23 cellular contexts compared by ENCODE assay signal in genomic region chr7:14156436-14156835, GRCh38.
"Had no signal": no experiment of that assay in that cellular context is flagged by ENCODE, and none has a peak within 500 bp of the region (broad histone marks: within the 10 kb centered on the region; RNA-seq: fewer than 3 reads in every experiment).

No MANE protein-coding gene starts in this region.

- H3K27ac ChIP-seq: stomach, suprapubic skin, testis, thoracic aorta, thyroid gland, tibial artery, tibial nerve, transverse colon, upper lobe of left lung, upper lobe of right lung, uterus, vagina had no signal

- DNase-seq: stimulated activated CD4-positive, alpha-beta T cell treated with anti-CD3 and anti-CD28 coated beads, Interleukin-2, amount 100 ng/mL, for 48 hours; stimulated activated CD4-positive, alpha-beta T cell treated with anti-CD3 and anti-CD28 coated beads, Interleukin-4, amount 100 ng/mL, for 1 hour; stimulated activated CD4-positive, alpha-beta T cell treated with anti-CD3 and anti-CD28 coated beads, Interleukin-4, amount 100 ng/mL, for 24 hours; stimulated activated CD4-positive, alpha-beta T cell treated with anti-CD3 and anti-CD28 coated beads, Interleukin-4, amount 100 ng/mL, for 4 hours; stimulated activated CD8-positive, alpha-beta memory T cell treated with anti-CD3 and anti-CD28 coated beads, Interleukin-4, amount 100 ng/mL, for 48 hours; stimulated activated naive B cell treated with anti-CD40 and anti-IgM and Interleukin-4, amounts not matched to agents 10 μg/mL and 1 μg/mL and 100 μg/mL, for 72 hours; stimulated activated naive CD4-positive, alpha-beta T cell; stimulated activated naive CD4-positive, alpha-beta T cell treated with Interleukin-2 at 50 U/mL for 16 hours; stimulated activated naive CD8-positive, alpha-beta T cell treated with anti-CD3 and anti-CD28 coated beads, Interleukin-15, amount 100 ng/mL, for 72 hours; stimulated activated naive CD8-positive, alpha-beta T cell treated with anti-CD3 and anti-CD28 coated beads, Interleukin-15, Interleukin-2, amounts not matched to agents 100 U/mL and 50 U/mL, for 24 hours; stomach; testis; thyroid gland; tibial artery; transverse colon; trophoblast cell; upper lobe of left lung; upper lobe of right lung; uterus had no signal
